1 cellular context compared by ENCODE assay signal in genomic region chr9:129740174-129740573, GRCh38.
TF ChIP-seq lines count a peak whose summit lies in the region.

No MANE protein-coding gene starts in this region.

TF ChIP-seq in K562, 482 proteins besides CTCF, POLR2A, EP300 and RAD21 (continued from another document):
- TF ChIP-seq XRCC5 (IDR thresholded peaks at IDR 0.05; ENCODE audit: low read depth, low read length) = no peak
TF ChIP-seq in K562: peak in this region for 1.
